8 cellular contexts compared by ENCODE assay signal in genomic region chr19:49512970-49513745, GRCh38. TPM values are rescaled to one million over a fixed set of nuclear protein-coding genes. Genes with fewer than 3 reads are reported as not detected.
DNase-seq lines count a peak whose midpoint lies in the region; ATAC-seq and TF ChIP-seq lines count a peak whose summit lies in the region.

No MANE protein-coding gene starts in this region.

- H3K9ac ChIP-seq in skeletal muscle satellite cell (ENCODE audit: low read depth, low read length), result peak overlapping the region; percentile 75

- no peak for TF ChIP-seq CTCF in GM12875 (IDR thresholded peaks at IDR 0.05; ENCODE audit: borderline replicate concordance, insufficient read depth, low read depth, low read length)

- DNase-seq in NCI-H2171 treated with DMSO at 0.1 percent for 48 hours (lab: John Stamatoyannopoulos, UW) (peak; percentile 82), KG1 (lab: John Stamatoyannopoulos, UW) (no peak)

- no peaks in the 10 kb centered on the region for H3K9me3 ChIP-seq in skeletal muscle satellite cell (replicated peaks; ENCODE audit: low read length)

- H3K36me3 ChIP-seq in skeletal muscle satellite cell (ENCODE audit: insufficient read depth, low read length), result peaks cover 3% of the 10 kb centered on the region

- peaks cover 11% of the 10 kb centered on the region for H3K4me1 ChIP-seq in skeletal muscle satellite cell (ENCODE audit: control insufficient read depth, insufficient read depth, low read length)

- peak overlapping the region; percentile 55 for H3K27ac ChIP-seq in angular gyrus (ENCODE audit: low read depth, low read length)

- peak overlapping the region; percentile 94 for H3K4me2 ChIP-seq in skeletal muscle satellite cell (ENCODE audit: low read length)

- H3K4me3 ChIP-seq in GM12875 (ENCODE audit: low read depth, low read length) (peak overlapping the region; percentile 32), iPS-11a (ENCODE audit: low read depth, low read length) (peak overlapping the region; percentile 60), skeletal muscle satellite cell (ENCODE audit: low read length) (peak overlapping the region; percentile 72)

- no peaks in the 10 kb centered on the region for H3K27me3 ChIP-seq in skeletal muscle satellite cell (ENCODE audit: control insufficient read depth, insufficient read depth, low read length)

- ATAC-seq in HG02938 (IDR thresholded peaks at IDR 0.05; ENCODE audit: unreplicated experiment) (no peak), GM21515 (IDR thresholded peaks at IDR 0.05; ENCODE audit: unreplicated experiment) (no peak)

RNA-seq across cellular contexts. Expression of gene FCGRT, which starts 0.7 kb away (rescaled TPM):
- 24.7 and 28.6 TPM in 2 replicates for total RNA-seq in skeletal muscle satellite cell (2012; rRNA removed)

RNA-seq across cellular contexts. Expression of gene RCN3, which starts 14.6 kb away (rescaled TPM):
- total RNA-seq in skeletal muscle satellite cell (2012; rRNA removed), result 217 and 230 TPM in 2 replicates

RNA-seq across cellular contexts. Expression of gene RPS11, which starts 16.9 kb away (rescaled TPM):
- total RNA-seq in skeletal muscle satellite cell (2012; rRNA removed), result 2,630 and 3,928 TPM in 2 replicates

RNA-seq across cellular contexts. Expression of gene RPL13A, which starts 25.8 kb away (rescaled TPM):
- total RNA-seq in skeletal muscle satellite cell (2012; rRNA removed), result 1,903 and 3,080 TPM in 2 replicates

RNA-seq across cellular contexts. Expression of gene FLT3LG, which starts 39.1 kb away (rescaled TPM):
- total RNA-seq in skeletal muscle satellite cell (2012; rRNA removed), result 1.8 and 3.5 TPM in 2 replicates
